In the genomic region with DNA sequence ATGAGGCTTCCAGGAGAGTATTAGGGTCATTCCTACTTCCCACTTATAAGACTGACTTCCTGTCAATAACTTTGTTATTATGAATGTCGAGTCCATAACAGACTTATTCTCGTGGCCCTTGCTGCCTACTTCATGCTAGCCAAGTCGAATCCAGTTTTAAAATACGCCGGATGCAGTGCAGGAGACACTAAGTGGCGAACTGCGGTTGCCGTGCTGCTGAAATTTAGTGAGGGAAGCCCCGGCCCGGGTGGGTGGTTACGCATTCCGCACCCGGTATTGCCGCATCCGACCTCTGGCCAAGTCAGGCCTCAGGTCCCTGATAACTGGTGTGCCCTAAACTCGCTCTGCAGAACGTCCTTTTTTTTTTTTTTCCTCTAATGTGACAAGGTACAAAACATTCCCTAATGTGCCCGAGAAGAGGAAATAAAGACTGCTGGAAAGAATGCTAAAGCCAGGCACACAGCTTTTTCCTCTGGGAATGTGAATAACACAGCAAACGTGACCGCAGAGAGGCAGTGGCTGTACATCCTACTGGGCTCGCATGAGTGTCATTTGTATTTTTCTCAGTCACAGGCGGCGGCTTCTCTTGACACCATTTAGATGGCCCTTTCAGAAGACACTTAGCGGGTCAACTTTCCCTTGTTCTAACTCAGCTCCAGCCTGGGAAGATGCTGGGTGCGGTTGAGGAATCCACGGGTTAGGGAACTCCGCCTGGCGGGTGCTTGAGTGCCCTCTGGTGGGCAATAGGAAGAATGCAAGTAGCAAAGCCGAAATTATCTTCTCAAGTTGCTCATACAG, we compare ENCODE assay signal across 8 cellular contexts. TPM values are rescaled to one million over a fixed set of nuclear protein-coding genes. Genes with fewer than 3 reads are reported as not detected.
DNase-seq lines count a peak whose midpoint lies in the region; ATAC-seq and TF ChIP-seq lines count a peak whose summit lies in the region.

No MANE protein-coding gene starts in this region.

- peaks cover 36% of the 10 kb centered on the region for H3K4me1 Mint-ChIP-seq in activated CD8-positive, alpha-beta memory T cell treated with anti-CD3 and anti-CD28 coated beads, Interleukin-2, amount 10 ng/mL, durations not matched to agents 7 days and 5 days

- H3K27ac Mint-ChIP-seq in activated CD8-positive, alpha-beta memory T cell treated with anti-CD3 and anti-CD28 coated beads, Interleukin-2, amount 10 ng/mL, durations not matched to agents 7 days and 5 days: peak overlapping the region; percentile 31

- peaks cover 12% of the 10 kb centered on the region for H3K4me1 ChIP-seq in DND-41 (ENCODE audit: insufficient read depth, low read length)
- H3K4me1 ChIP-seq in HAP-1: no peaks in the 10 kb centered on the region
- peaks cover 0 to 13% of the 10 kb centered on the region in 2 donors for H3K4me1 ChIP-seq in thoracic aorta (ENCODE audit: control insufficient read depth in 1 of 2, low read depth in 2 of 2)

- no peaks in the 10 kb centered on the region for H3K36me3 ChIP-seq in DND-41 (ENCODE audit: insufficient read depth, low read length)
- H3K36me3 ChIP-seq in HAP-1 (replicated peaks): no peaks in the 10 kb centered on the region
- H3K36me3 ChIP-seq in thoracic aorta: no peaks in the 10 kb centered on the region

- H3K9me3 Mint-ChIP-seq in activated CD8-positive, alpha-beta memory T cell treated with anti-CD3 and anti-CD28 coated beads, Interleukin-2, amount 10 ng/mL, durations not matched to agents 7 days and 5 days (ENCODE audit: low read depth): peaks cover 5% of the 10 kb centered on the region

- no peak overlapping the region for H3K4me3 Mint-ChIP-seq in activated CD8-positive, alpha-beta memory T cell treated with anti-CD3 and anti-CD28 coated beads, Interleukin-2, amount 10 ng/mL, durations not matched to agents 7 days and 5 days

- TF ChIP-seq POLR2A in erythroblast (IDR thresholded peaks at IDR 0.05; ENCODE audit: low read length): no peak

- in situ Hi-C loops in HAP-1 (cut with MboI; ENCODE audit: low sequenced_read_pairs): no loop called here

- TF ChIP-seq CTCF in DND-41 (IDR thresholded peaks at IDR 0.05; ENCODE audit: borderline replicate concordance, extremely low read depth, low read length, poor library complexity, severe bottlenecking): peak; percentile 95
- peak; percentile 96 for TF ChIP-seq CTCF in thoracic aorta (IDR thresholded peaks at IDR 0.05)

- H3K4me3 ChIP-seq in DND-41 (ENCODE audit: low read depth in 1 of 2, low read length in 2 of 2) (no peak overlapping the region), HAP-1 (no peak overlapping the region), thoracic aorta (peak overlapping the region; percentile 58)

- H3K4me2 ChIP-seq in DND-41 (ENCODE audit: insufficient read depth, low read length): peak overlapping the region; percentile 9; the same call in 1 of the 2 replicates

- H3K27me3 Mint-ChIP-seq in activated CD8-positive, alpha-beta memory T cell treated with anti-CD3 and anti-CD28 coated beads, Interleukin-2, amount 10 ng/mL, durations not matched to agents 7 days and 5 days: no peaks in the 10 kb centered on the region

- H3K79me2 ChIP-seq in DND-41 (ENCODE audit: insufficient read depth, low read length): no peaks in the 10 kb centered on the region

- ATAC-seq in DND-41 (ENCODE audit: insufficient read depth, low read depth) (peak; percentile 71), thoracic aorta (ENCODE audit: insufficient number of reproducible peaks, low FRiP score, low read depth) (peak; percentile 19), GM21367 (IDR thresholded peaks at IDR 0.05; ENCODE audit: unreplicated experiment) (no peak)
- peak; percentile 66 for ATAC-seq in activated CD8-positive, alpha-beta memory T cell treated with anti-CD3 and anti-CD28 coated beads, Interleukin-2, amount 10 ng/mL, durations not matched to agents 7 days and 5 days

- CTCF ChIA-PET in activated CD8-positive, alpha-beta memory T cell treated with anti-CD3 and anti-CD28 coated beads, Interleukin-2, amount 10 ng/mL, durations not matched to agents 7 days and 5 days (lab: Charles Lee): interaction anchor here (0.6 to 2.4 kb wide), 12 partner anchors 8 to 455 kb away, joined by 3 to 9 read pairs (median 4); a partner anchor contains a TSS

- H3K27me3 ChIP-seq in DND-41 (ENCODE audit: insufficient read depth, low read length, poor library complexity): no peaks in the 10 kb centered on the region
- H3K27me3 ChIP-seq in HAP-1 (ENCODE audit: low read depth): no peaks in the 10 kb centered on the region
- H3K27me3 ChIP-seq in thoracic aorta (replicated peaks; ENCODE audit: insufficient read depth): no peaks in the 10 kb centered on the region

- 0 out of 2 replicates have a peak overlapping the region, but pooled peaks have one; percentile 6 for H2AFZ ChIP-seq in DND-41 (ENCODE audit: low read depth, low read length)

- H4K20me1 ChIP-seq in DND-41 (ENCODE audit: insufficient read depth, low read length): no peaks in the 10 kb centered on the region

- H3K27ac ChIP-seq in DND-41 (ENCODE audit: low read length) (no peak overlapping the region), thoracic aorta (peak overlapping the region; percentile 51 to 57)

- H3K9me3 ChIP-seq in DND-41 (ENCODE audit: insufficient read depth, low read length, severe bottlenecking): peaks cover 2% of the 10 kb centered on the region
- H3K9me3 ChIP-seq in HAP-1: peaks cover 3% of the 10 kb centered on the region
- H3K9me3 ChIP-seq in thoracic aorta: no peaks in the 10 kb centered on the region

- peaks cover 10% of the 10 kb centered on the region for H3K36me3 Mint-ChIP-seq in activated CD8-positive, alpha-beta memory T cell treated with anti-CD3 and anti-CD28 coated beads, Interleukin-2, amount 10 ng/mL, durations not matched to agents 7 days and 5 days

- H3K9ac ChIP-seq in DND-41 (ENCODE audit: low read depth, low read length): no peak overlapping the region

- peak; percentile 60 for DNase-seq in DND-41
- peak; percentile 52 to 71 for DNase-seq in HAP-1 (ENCODE audit: low spot score in 2 of 2)
- peak; percentile 2 for DNase-seq in NCI-H345 treated with DMSO at 0.1 percent for 48 hours (lab: John Stamatoyannopoulos, UW; ENCODE audit: unreplicated experiment)
- peak; percentile 55 for DNase-seq in activated CD8-positive, alpha-beta memory T cell treated with anti-CD3 and anti-CD28 coated beads, Interleukin-2, amount 10 ng/mL, durations not matched to agents 7 days and 5 days
- DNase-seq in erythroblast (lab: John Stamatoyannopoulos, UW): peak; percentile 41 to 75
- peak; percentile 80 for DNase-seq in myocyte (ENCODE audit: low read depth)
- peak; percentile 35 for DNase-seq in thoracic aorta (ENCODE audit: low spot score)

RNA-seq across cellular contexts. Expression of a gene that starts 7.1 kb away (rescaled TPM):
- total RNA-seq in activated CD8-positive, alpha-beta memory T cell treated with anti-CD3 and anti-CD28 coated beads, Interleukin-2, amount 10 ng/mL, durations not matched to agents 7 days and 5 days: 10 to 100 TPM; 39.7 to 45.8 TPM
- total RNA-seq in myocyte: 24.6 and 34.7 TPM in 2 replicates
- polyA plus RNA-seq in myocyte (2012): 27.9 TPM
- total RNA-seq in thoracic aorta: 10 to 100 TPM; 47.0 to 59.5 TPM

Comparison
In these comparisons a context has a peak if more than half of its experiments do, and no peak if none do; other contexts are left out.
1. DNase-seq: peak in every context shown above with its lines; median percentile 80 in myocyte; 62 in HAP-1; 60 in DND-41; 58 in erythroblast; 55 in activated CD8-positive, alpha-beta memory T cell treated with anti-CD3 and anti-CD28 coated beads, Interleukin-2, amount 10 ng/mL, durations not matched to agents 7 days and 5 days; 35 in thoracic aorta; 2 in NCI-H345 treated with DMSO at 0.1 percent for 48 hours.